In genomic region chr13:97221046-97221445, GRCh38 we compare ENCODE assay signal across 16 cellular contexts. TPM values are rescaled to one million over a fixed set of nuclear protein-coding genes. Genes with fewer than 3 reads are reported as not detected.
A peak's percentile ranks its signal among the peaks of the same experiment; 100 is the strongest.
DNase-seq lines count a peak whose midpoint lies in the region; ATAC-seq and TF ChIP-seq lines count a peak whose summit lies in the region.
"Had no signal": no experiment of that assay in that cellular context is flagged by ENCODE, and none has a peak within 500 bp of the region (broad histone marks: within the 10 kb centered on the region; RNA-seq: fewer than 3 reads in every experiment).

No MANE protein-coding gene starts in this region.

- CTCF ChIA-PET in PC-3 (lab: Charles Lee), result interaction anchor here (1.8 kb wide), 1 partner anchor 111 kb away, joined by 12 read pairs; no protein-coding TSS in a partner anchor

- H3K4me3 Mint-ChIP-seq in progenitor cell of endocrine pancreas (ENCODE audit: low read depth) (no peak overlapping the region), endodermal cell (no peak overlapping the region)

- H3K4me3 ChIP-seq in BLaER1 (no peak overlapping the region), PC-3 (ENCODE audit: low read length) (no peak overlapping the region), hepatocyte (no peak overlapping the region), endodermal cell (ENCODE audit: low read length) (no peak overlapping the region)
- H3K4me3 ChIP-seq: cardiac muscle cell had no signal

- H3K27me3 Mint-ChIP-seq in progenitor cell of endocrine pancreas, result peaks cover 6% of the 10 kb centered on the region
- H3K27me3 Mint-ChIP-seq in endodermal cell (ENCODE audit: insufficient read depth), result peaks cover 91% of the 10 kb centered on the region
- H3K27me3 Mint-ChIP-seq: activated naive CD4-positive, alpha-beta T cell treated with anti-CD3 and anti-CD28 coated beads, Interleukin-2, amount 50 U/mL, for 24 hours had no signal

- H4K20me1 ChIP-seq in BLaER1 (peaks cover 12% of the 10 kb centered on the region; the same call in 1 of the 2 replicates), PC-3 (ENCODE audit: low read length) (no peaks in the 10 kb centered on the region), hepatocyte (ENCODE audit: insufficient read depth, poor library complexity, severe bottlenecking) (no peaks in the 10 kb centered on the region)

- H3K9me3 Mint-ChIP-seq in progenitor cell of endocrine pancreas (ENCODE audit: low read depth) (no peaks in the 10 kb centered on the region), endodermal cell (no peaks in the 10 kb centered on the region)
- H3K9me3 Mint-ChIP-seq: activated naive CD4-positive, alpha-beta T cell treated with anti-CD3 and anti-CD28 coated beads, Interleukin-2, amount 50 U/mL, for 24 hours had no signal

- BruUV-seq in PC-3 (replicated peaks; lab: Mats Ljungman, UMichigan), result no TSS peak

- ATAC-seq in PC-3 (no peak), HG02973 (IDR thresholded peaks at IDR 0.05; ENCODE audit: unreplicated experiment) (no peak), HG02759 (IDR thresholded peaks at IDR 0.05; ENCODE audit: unreplicated experiment) (no peak)

- WGBS in hepatocyte (ENCODE audit: low lambda C conversion rate, missing lambda C conversion rate), result 89% methylated on average over 2 of the region's 2 CpGs
- 92 to 95% methylated on average over 2 of the region's 2 CpGs for WGBS in endodermal cell (ENCODE audit: insufficient coverage in 1 of 2, insufficient read length in 1 of 2), 2 experiments

- H3K4me2 ChIP-seq in BLaER1 (peak overlapping the region; percentile 96; the same call in 1 of the 2 replicates), PC-3 (ENCODE audit: low read length) (peak overlapping the region; percentile 96), hepatocyte (peak overlapping the region; percentile 71)

- H3K27me3 ChIP-seq in BLaER1 (no peaks in the 10 kb centered on the region), PC-3 (ENCODE audit: low read length) (no peaks in the 10 kb centered on the region), hepatocyte (no peaks in the 10 kb centered on the region), endodermal cell (ENCODE audit: control insufficient read depth, insufficient read depth, low read length, poor library complexity, severe bottlenecking) (peaks cover 89% of the 10 kb centered on the region)
- H3K27me3 ChIP-seq: cardiac muscle cell had no signal

- H3K4me1 Mint-ChIP-seq in progenitor cell of endocrine pancreas (ENCODE audit: low read depth), result peaks cover 37% of the 10 kb centered on the region
- H3K4me1 Mint-ChIP-seq in endodermal cell, result peaks cover 26% of the 10 kb centered on the region

- H3K27ac Mint-ChIP-seq in progenitor cell of endocrine pancreas (peak overlapping the region; percentile 29), endodermal cell (no peak overlapping the region)

- DNase-seq in PC-3 (no peak), hepatocyte (ENCODE audit: low spot score) (no peak), progenitor cell of endocrine pancreas (ENCODE audit: low spot score, unreplicated experiment) (no peak), endodermal cell (no peak), iPS-NIHi7 (ENCODE audit: extremely low spot score) (no peak)
- DNase-seq: activated CD4-positive, alpha-beta T cell treated with anti-CD3 and anti-CD28 coated beads for 1 hour; activated CD8-positive, alpha-beta memory T cell treated with anti-CD3 and anti-CD28 coated beads, Interleukin-2, amount 50 U/mL, for 48 hours; effector memory CD4-positive, alpha-beta T cell; NCI-H187; stimulated activated CD4-positive, alpha-beta T cell treated with anti-CD3 and anti-CD28 coated beads, Interleukin-12 subunit alpha, Interleukin-12 subunit beta, amount 100 ng/mL, for 4 hours had no signal

- H3K27ac ChIP-seq in BLaER1 (no peak overlapping the region), PC-3 (ENCODE audit: low read length) (no peak overlapping the region), hepatocyte (peak overlapping the region; percentile 71), endodermal cell (ENCODE audit: low read depth, low read length) (no peak overlapping the region)

- no peaks in the 10 kb centered on the region for H3K9me2 ChIP-seq in PC-3 (replicated peaks; ENCODE audit: low read length)
- H3K9me2 ChIP-seq in hepatocyte (replicated peaks; ENCODE audit: insufficient read depth), result no peaks in the 10 kb centered on the region

- H3K36me3 Mint-ChIP-seq in progenitor cell of endocrine pancreas (ENCODE audit: insufficient read depth) (no peaks in the 10 kb centered on the region), endodermal cell (ENCODE audit: low read depth) (no peaks in the 10 kb centered on the region)
- H3K36me3 Mint-ChIP-seq: activated naive CD4-positive, alpha-beta T cell treated with anti-CD3 and anti-CD28 coated beads, Interleukin-2, amount 50 U/mL, for 24 hours had no signal

- H3K36me3 ChIP-seq in BLaER1 (no peaks in the 10 kb centered on the region), PC-3 (ENCODE audit: low read depth, low read length) (no peaks in the 10 kb centered on the region), hepatocyte (replicated peaks; ENCODE audit: insufficient read depth, low read depth) (no peaks in the 10 kb centered on the region), endodermal cell (ENCODE audit: control insufficient read depth, insufficient read depth, low read length) (no peaks in the 10 kb centered on the region)
- H3K36me3 ChIP-seq: cardiac muscle cell had no signal

- no peak overlapping the region for H3K9ac ChIP-seq in BLaER1
- H3K9ac ChIP-seq in PC-3 (ENCODE audit: low read length), result no peak overlapping the region
- no peak overlapping the region for H3K9ac ChIP-seq in endodermal cell (ENCODE audit: extremely low read depth, low read length, poor library complexity, severe bottlenecking)
- H3K9ac ChIP-seq: parathyroid adenoma had no signal

- H3K9me3 ChIP-seq in BLaER1 (no peaks in the 10 kb centered on the region), PC-3 (ENCODE audit: low read length) (no peaks in the 10 kb centered on the region), hepatocyte (ENCODE audit: low read depth) (no peaks in the 10 kb centered on the region), endodermal cell (ENCODE audit: control insufficient read depth, low read length) (no peaks in the 10 kb centered on the region)

- intact Hi-C loops in PC-3 (cut with micrococcal nuclease), result loop anchor here (5.0 kb wide), 3 partner anchors 136 to 211 kb away; partner anchors contain the start of gene RAP2A

- TF ChIP-seq CTCF in PC-3 (conservative IDR thresholded peaks at IDR 0.05; ENCODE audit: low read depth, low read length), result no peak
- TF ChIP-seq CTCF in hepatocyte (IDR thresholded peaks at IDR 0.05; ENCODE audit: poor library complexity), result no peak
- no peak for TF ChIP-seq CTCF in progenitor cell of endocrine pancreas (IDR thresholded peaks at IDR 0.05; ENCODE audit: unreplicated experiment)
- TF ChIP-seq CTCF in endodermal cell (conservative IDR thresholded peaks at IDR 0.05), result no peak

- H3K79me2 ChIP-seq in PC-3 (ENCODE audit: low read length), result peaks cover 36% of the 10 kb centered on the region
- H3K79me2 ChIP-seq in hepatocyte, result peaks cover 41% of the 10 kb centered on the region

- POLR2A ChIA-PET in PC-3 (lab: Charles Lee; ENCODE audit: unreplicated experiment), result interaction anchor here (0.7 kb wide), 1 partner anchor 78 kb away, joined by 3 read pairs; no protein-coding TSS in a partner anchor

- H3F3A ChIP-seq in PC-3 (ENCODE audit: low read length, unreplicated experiment), result no peaks in the 10 kb centered on the region

- H3K4me1 ChIP-seq in BLaER1, result peaks cover 32% of the 10 kb centered on the region
- H3K4me1 ChIP-seq in PC-3 (ENCODE audit: insufficient read depth, low read length), result peaks cover 30% of the 10 kb centered on the region
- peaks cover 17% of the 10 kb centered on the region for H3K4me1 ChIP-seq in hepatocyte (ENCODE audit: insufficient read depth)
- peaks cover 10% of the 10 kb centered on the region for H3K4me1 ChIP-seq in endodermal cell (ENCODE audit: control insufficient read depth, insufficient read depth, low read length)

- H2AFZ ChIP-seq in PC-3 (ENCODE audit: low read length) (peak overlapping the region; percentile 91; the same call in 1 of the 2 replicates), hepatocyte (no peak overlapping the region)

RNA-seq across cellular contexts. Expression of gene MBNL2, which starts 1.1 kb away (rescaled TPM):
- total RNA-seq in PC-3 (2014; rRNA removed), result 10.3 and 17.8 TPM in 2 replicates
- total RNA-seq in hepatocyte, result 96.8 and 97.9 TPM in 2 replicates
- 27.4 and 33.8 TPM in 2 replicates for polyA plus RNA-seq in hepatocyte
- 51.3 and 51.4 TPM in 2 replicates for total RNA-seq in progenitor cell of endocrine pancreas
- 1 to 10 TPM; 1.7 to 3.3 TPM for total RNA-seq in endodermal cell
- polyA plus RNA-seq in endodermal cell (2013, experiment 1 of 2), result 22.0 TPM
- polyA plus RNA-seq in endodermal cell (2013, experiment 2 of 2), result 22.7 TPM
